Comparison of ENCODE assay signal across 19 cellular contexts in genomic region chr7:70142247-70142932, GRCh38.
A peak's percentile ranks its signal among the peaks of the same experiment; 100 is the strongest.
DNase-seq lines count a peak whose midpoint lies in the region; ATAC-seq and TF ChIP-seq lines count a peak whose summit lies in the region.
"Had no signal": no experiment of that assay in that cellular context is flagged by ENCODE, and none has a peak within 500 bp of the region (broad histone marks: within the 10 kb centered on the region; RNA-seq: fewer than 3 reads in every experiment).

No MANE protein-coding gene starts in this region.

- H2BK12ac ChIP-seq in H9 (ENCODE audit: insufficient read length, low read depth, low read length) (no peak overlapping the region), trophoblast cell (ENCODE audit: low read length) (no peak overlapping the region)

- H4K12ac ChIP-seq in trophoblast cell (ENCODE audit: low read depth, low read length), result no peak overlapping the region

- H2BK20ac ChIP-seq in H9 (ENCODE audit: low read depth, low read length, poor library complexity, severe bottlenecking), result peak overlapping the region; percentile 6

- H2BK5ac ChIP-seq in H9 (ENCODE audit: insufficient read length, low read length) (no peak overlapping the region), trophoblast cell (ENCODE audit: low read depth, low read length, poor library complexity) (no peak overlapping the region)

- no peaks in the 10 kb centered on the region for H3K27me3 Mint-ChIP-seq in H9 (ENCODE audit: low read depth)
- no peaks in the 10 kb centered on the region for H3K27me3 Mint-ChIP-seq in activated CD4-positive, alpha-beta memory T cell treated with anti-CD3 and anti-CD28 coated beads for 36 hours

- H3K27ac ChIP-seq in H9 (ENCODE audit: insufficient read length, low read depth, low read length), result no peak overlapping the region
- H3K27ac ChIP-seq in SJCRH30, result peak overlapping the region; percentile 63
- H3K27ac ChIP-seq in trophoblast cell (ENCODE audit: low read depth, low read length), result no peak overlapping the region
- H3K27ac ChIP-seq: BLaER1 treated with 17β-estradiol and CSF1 and Interleukin-3, amounts not matched to agents 10 nM and 100 nM had no signal

- H3T11ph ChIP-seq in H9 (ENCODE audit: low read length), result no peak overlapping the region

- CTCF ChIA-PET in activated CD4-positive, alpha-beta memory T cell treated with anti-CD3 and anti-CD28 coated beads for 36 hours (lab: Charles Lee), result no interaction called here

- H4K8ac ChIP-seq in H9 (replicated peaks; ENCODE audit: insufficient read length, low read depth, low read length) (no peak overlapping the region), trophoblast cell (ENCODE audit: low read depth, low read length) (no peak overlapping the region)

- H3K4ac ChIP-seq in H9 (ENCODE audit: low read depth, low read length), result no peak overlapping the region
- H3K4ac ChIP-seq in trophoblast cell (ENCODE audit: low read depth, low read length), result no peak overlapping the region

- no peak overlapping the region for H2BK15ac ChIP-seq in H9 (ENCODE audit: low read depth, low read length)

- H3K9me3 Mint-ChIP-seq in H9, result no peaks in the 10 kb centered on the region
- no peaks in the 10 kb centered on the region for H3K9me3 Mint-ChIP-seq in activated CD4-positive, alpha-beta memory T cell treated with anti-CD3 and anti-CD28 coated beads for 36 hours
- H3K9me3 Mint-ChIP-seq: GM23338 had no signal

- H2AK5ac ChIP-seq in H9 (ENCODE audit: insufficient read length, low read length), result no peak overlapping the region
- no peak overlapping the region for H2AK5ac ChIP-seq in trophoblast cell (ENCODE audit: low read length)

- H3K9me3 ChIP-seq in H9 (ENCODE audit: control insufficient read depth, low read depth, low read length) (no peaks in the 10 kb centered on the region), SJCRH30 (replicated peaks) (no peaks in the 10 kb centered on the region), trophoblast cell (ENCODE audit: insufficient read depth, low read depth, low read length) (no peaks in the 10 kb centered on the region), HAP-1 (no peaks in the 10 kb centered on the region)
- H3K9me3 ChIP-seq: BLaER1 treated with 17β-estradiol and CSF1 and Interleukin-3, amounts not matched to agents 10 nM and 100 nM had no signal

- H3K36me3 ChIP-seq in SJCRH30, result no peaks in the 10 kb centered on the region
- H3K36me3 ChIP-seq in trophoblast cell (ENCODE audit: control insufficient read depth in 1 of 2, insufficient read depth in 2 of 2, low read length in 2 of 2), result no peaks in the 10 kb centered on the region
- H3K36me3 ChIP-seq in HAP-1 (replicated peaks), result no peaks in the 10 kb centered on the region

- in situ Hi-C loops in HAP-1 (cut with MboI; ENCODE audit: low sequenced_read_pairs), result no loop called here

- WGBS in H9 (ENCODE audit: extremely low coverage, insufficient read length, low lambda C conversion rate), result no CpG with 5 or more reads among the region's 4 CpGs
- WGBS in trophoblast cell (ENCODE audit: extremely low coverage, insufficient coverage, insufficient read length), result no CpG with 5 or more reads among the region's 4 CpGs

- H3K4me1 ChIP-seq in H9 (ENCODE audit: insufficient read depth, low read length) (no peaks in the 10 kb centered on the region), SJCRH30 (peaks cover 30% of the 10 kb centered on the region), trophoblast cell (ENCODE audit: control insufficient read depth in 1 of 2, insufficient read depth in 2 of 2, low read length in 2 of 2) (no peaks in the 10 kb centered on the region), HAP-1 (no peaks in the 10 kb centered on the region)
- H3K4me1 ChIP-seq: BLaER1 treated with 17β-estradiol and CSF1 and Interleukin-3, amounts not matched to agents 10 nM and 100 nM had no signal

- H3K23ac ChIP-seq in H9 (ENCODE audit: insufficient read length, low read depth, low read length), result no peak overlapping the region
- no peak overlapping the region for H3K23ac ChIP-seq in trophoblast cell (ENCODE audit: low read length)

- POLR2A ChIA-PET in activated CD4-positive, alpha-beta memory T cell treated with anti-CD3 and anti-CD28 coated beads for 36 hours (lab: Charles Lee), result no interaction called here

- no peak overlapping the region for H3K56ac ChIP-seq in H9 (ENCODE audit: insufficient read length, low read depth, low read length)

- DNase-seq in H9 (no peak), SJCRH30 (peak in 1 of 2 experiments; percentile 16), dedifferentiated amniotic fluid mesenchymal stem cell (ENCODE audit: extremely low spot score) (peak; percentile 23), trophoblast cell (peak; percentile 31 to 67), HAP-1 (ENCODE audit: low spot score in 2 of 2) (no peak), LoVo (ENCODE audit: low spot score) (no peak)
- DNase-seq in activated CD4-positive, alpha-beta memory T cell treated with anti-CD3 and anti-CD28 coated beads for 36 hours, result no peak
- DNase-seq: ACHN; Calu3; CD4-positive, CD25-positive, alpha-beta regulatory T cell; DMS153; DMS79 treated with DMSO at 0.1 percent for 48 hours; EL; H7; HFFc6 had no signal

- no peak overlapping the region for H4K91ac ChIP-seq in H9 (ENCODE audit: insufficient read length, low read depth, low read length)
- H4K91ac ChIP-seq in trophoblast cell (ENCODE audit: low read depth, low read length), result no peak overlapping the region

- H3K4me2 ChIP-seq in H9 (ENCODE audit: insufficient read depth, insufficient read length, low read length) (no peak overlapping the region), trophoblast cell (ENCODE audit: low read length) (no peak overlapping the region)
- H3K4me2 ChIP-seq: BLaER1 treated with 17β-estradiol and CSF1 and Interleukin-3, amounts not matched to agents 10 nM and 100 nM; GM23338 had no signal

- H2BK120ac ChIP-seq in H9 (ENCODE audit: low read depth, low read length, poor library complexity, severe bottlenecking), result no peak overlapping the region
- no peak overlapping the region for H2BK120ac ChIP-seq in trophoblast cell (ENCODE audit: insufficient read depth, low read length, poor library complexity)

- H4K5ac ChIP-seq in H9 (ENCODE audit: insufficient read length, low read depth, low read length), result no peak overlapping the region

- no peak overlapping the region for H2AFZ ChIP-seq in H9 (ENCODE audit: low read length)
- no peak overlapping the region for H2AFZ ChIP-seq in trophoblast cell (ENCODE audit: insufficient read depth, low read length, poor library complexity)
- H2AFZ ChIP-seq: GM23338 had no signal

- ATAC-seq in HG03469 (IDR thresholded peaks at IDR 0.05; ENCODE audit: unreplicated experiment), result no peak
- ATAC-seq: GM23338, HepG2 had no signal

- H3K79me1 ChIP-seq in H9 (ENCODE audit: insufficient read depth, low read depth, low read length, poor library complexity, severe bottlenecking), result no peaks in the 10 kb centered on the region
- H3K79me1 ChIP-seq in trophoblast cell (ENCODE audit: low read length), result no peaks in the 10 kb centered on the region

- H3K4me3 Mint-ChIP-seq in H9, result no peak overlapping the region
- no peak overlapping the region for H3K4me3 Mint-ChIP-seq in activated CD4-positive, alpha-beta memory T cell treated with anti-CD3 and anti-CD28 coated beads for 36 hours
- H3K4me3 Mint-ChIP-seq: CD4-positive, CD25-positive, alpha-beta regulatory T cell; GM23338; HFFc6 had no signal

- H3K9ac ChIP-seq in H9 (ENCODE audit: extremely low read depth, insufficient read length, low read length), result no peak overlapping the region
- no peak overlapping the region for H3K9ac ChIP-seq in trophoblast cell (ENCODE audit: low read length)
- H3K9ac ChIP-seq: BLaER1 treated with 17β-estradiol and CSF1 and Interleukin-3, amounts not matched to agents 10 nM and 100 nM had no signal

- H4K20me1 ChIP-seq in H9 (ENCODE audit: control insufficient read depth, insufficient read depth, insufficient read length), result no peaks in the 10 kb centered on the region
- H4K20me1 ChIP-seq: BLaER1 treated with 17β-estradiol and CSF1 and Interleukin-3, amounts not matched to agents 10 nM and 100 nM had no signal

- H3K4me3 ChIP-seq in SJCRH30 (no peak overlapping the region), trophoblast cell (ENCODE audit: low read depth, low read length) (no peak overlapping the region), HAP-1 (no peak overlapping the region)
- H3K4me3 ChIP-seq: BLaER1 treated with 17β-estradiol and CSF1 and Interleukin-3, amounts not matched to agents 10 nM and 100 nM; GM23338 had no signal

- no peak overlapping the region for H3K27ac Mint-ChIP-seq in H9
- H3K27ac Mint-ChIP-seq in activated CD4-positive, alpha-beta memory T cell treated with anti-CD3 and anti-CD28 coated beads for 36 hours, result no peak overlapping the region
- H3K27ac Mint-ChIP-seq: CD4-positive, CD25-positive, alpha-beta regulatory T cell; GM23338; HFFc6 had no signal

- intact Hi-C loops in activated CD4-positive, alpha-beta memory T cell treated with anti-CD3 and anti-CD28 coated beads for 36 hours (cut with micrococcal nuclease), result no loop called here

- no peak overlapping the region for H3K14ac ChIP-seq in H9 (ENCODE audit: insufficient read depth, low read length)
- no peak overlapping the region for H3K14ac ChIP-seq in trophoblast cell (ENCODE audit: low read length)

- no peaks in the 10 kb centered on the region for H3K79me2 ChIP-seq in H9 (ENCODE audit: insufficient read depth, low read length)
- H3K79me2 ChIP-seq in trophoblast cell (ENCODE audit: control insufficient read depth, insufficient read depth, low read length, poor library complexity), result no peaks in the 10 kb centered on the region

- peaks cover 0 to 5% of the 10 kb centered on the region in 2 experiments; a peak in 1 of 4 replicates for H3K4me1 Mint-ChIP-seq in H9
- H3K4me1 Mint-ChIP-seq in activated CD4-positive, alpha-beta memory T cell treated with anti-CD3 and anti-CD28 coated beads for 36 hours (ENCODE audit: low read depth), result no peaks in the 10 kb centered on the region
- H3K4me1 Mint-ChIP-seq: CD4-positive, CD25-positive, alpha-beta regulatory T cell; GM23338 had no signal

- H3K18ac ChIP-seq in H9 (ENCODE audit: insufficient read length, low read depth, low read length) (no peak overlapping the region), trophoblast cell (ENCODE audit: low read length) (no peak overlapping the region)

- H3K36me3 Mint-ChIP-seq in H9 (ENCODE audit: insufficient read depth in 1 of 3, low read depth in 3 of 3), result no peaks in the 10 kb centered on the region
- no peaks in the 10 kb centered on the region for H3K36me3 Mint-ChIP-seq in activated CD4-positive, alpha-beta memory T cell treated with anti-CD3 and anti-CD28 coated beads for 36 hours
- H3K36me3 Mint-ChIP-seq: CD4-positive, CD25-positive, alpha-beta regulatory T cell had no signal

- TF ChIP-seq CTCF in H9 (conservative IDR thresholded peaks at IDR 0.05), result no peak

- H3K23me2 ChIP-seq in H9 (ENCODE audit: insufficient read length, low read depth, low read length, poor library complexity, severe bottlenecking), result no peaks in the 10 kb centered on the region

- no peaks in the 10 kb centered on the region for H3K27me3 ChIP-seq in H9 (ENCODE audit: insufficient read depth, low read length)
- H3K27me3 ChIP-seq in SJCRH30, result no peaks in the 10 kb centered on the region
- H3K27me3 ChIP-seq in trophoblast cell (ENCODE audit: insufficient read depth, low read length), result no peaks in the 10 kb centered on the region
- H3K27me3 ChIP-seq in HAP-1 (ENCODE audit: low read depth), result no peaks in the 10 kb centered on the region
- H3K27me3 ChIP-seq: BLaER1 treated with 17β-estradiol and CSF1 and Interleukin-3, amounts not matched to agents 10 nM and 100 nM had no signal

Comparison
In these comparisons a context has a peak if more than half of its experiments do, and no peak if none do; other contexts are left out.
1. DNase-seq: peak in dedifferentiated amniotic fluid mesenchymal stem cell (single experiment) and trophoblast cell (2 of 2); none in H9 (single experiment), HAP-1 (0 of 2), LoVo (single experiment) and activated CD4-positive, alpha-beta memory T cell treated with anti-CD3 and anti-CD28 coated beads for 36 hours (single experiment).